ENCODE assay signal across 1 cellular context in the genomic region with DNA sequence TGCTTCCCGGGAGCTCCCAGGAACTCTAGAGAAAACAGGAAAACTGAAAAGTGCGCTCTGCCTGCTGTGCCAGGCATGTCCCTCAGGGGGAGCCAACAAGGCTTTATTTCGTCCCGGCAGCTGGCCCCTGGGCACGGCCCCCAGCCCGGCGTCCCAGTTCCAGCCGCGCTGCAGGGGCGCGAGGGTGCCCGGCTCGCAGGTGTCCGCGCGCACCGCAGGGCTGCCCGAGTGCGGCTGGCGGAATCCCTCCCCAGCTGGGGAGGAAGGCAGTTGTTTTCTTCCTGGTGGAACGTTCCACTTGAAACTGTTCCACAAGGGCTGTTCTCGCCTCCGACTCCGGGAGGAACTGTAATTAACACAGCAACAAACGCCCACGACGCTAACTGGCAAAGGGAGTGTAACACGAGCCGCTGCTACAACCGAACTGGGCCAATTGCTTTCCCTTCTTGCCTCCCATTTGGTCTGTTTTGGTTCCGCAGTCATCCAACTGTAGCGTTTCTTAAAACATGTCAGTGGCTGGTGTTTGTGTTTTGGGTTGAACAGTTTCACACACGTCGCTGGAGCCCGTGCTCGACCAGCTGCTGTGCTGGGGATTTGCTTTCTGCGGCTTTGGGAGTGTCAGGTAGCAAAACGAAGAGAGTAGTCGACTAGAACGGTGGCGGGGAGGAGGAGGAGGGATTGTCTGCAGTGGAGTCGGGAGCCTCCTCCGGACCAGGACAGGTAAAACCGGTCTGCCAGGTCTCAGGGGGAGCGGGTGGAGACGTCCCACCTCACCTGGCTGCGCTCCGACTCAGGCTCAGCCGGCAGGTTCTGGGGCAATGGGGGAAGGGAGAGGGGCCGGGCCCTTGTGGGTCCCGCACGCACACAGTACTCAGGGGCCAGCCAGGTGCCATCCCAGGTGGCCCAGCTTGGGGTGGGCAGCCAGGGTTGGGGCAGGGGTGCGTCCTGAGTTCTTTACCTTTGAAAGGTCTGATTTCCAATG.
TF ChIP-seq lines count a peak whose summit lies in the region.

No MANE protein-coding gene starts in this region.

TF ChIP-seq in HEK293, 187 proteins besides CTCF, POLR2A, EP300 and RAD21 (continued from another document and continues in another):
- TF ChIP-seq, protein P1, sequence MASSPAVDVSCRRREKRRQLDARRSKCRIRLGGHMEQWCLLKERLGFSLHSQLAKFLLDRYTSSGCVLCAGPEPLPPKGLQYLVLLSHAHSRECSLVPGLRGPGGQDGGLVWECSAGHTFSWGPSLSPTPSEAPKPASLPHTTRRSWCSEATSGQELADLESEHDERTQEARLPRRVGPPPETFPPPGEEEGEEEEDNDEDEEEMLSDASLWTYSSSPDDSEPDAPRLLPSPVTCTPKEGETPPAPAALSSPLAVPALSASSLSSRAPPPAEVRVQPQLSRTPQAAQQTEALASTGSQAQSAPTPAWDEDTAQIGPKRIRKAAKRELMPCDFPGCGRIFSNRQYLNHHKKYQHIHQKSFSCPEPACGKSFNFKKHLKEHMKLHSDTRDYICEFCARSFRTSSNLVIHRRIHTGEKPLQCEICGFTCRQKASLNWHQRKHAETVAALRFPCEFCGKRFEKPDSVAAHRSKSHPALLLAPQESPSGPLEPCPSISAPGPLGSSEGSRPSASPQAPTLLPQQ (tag by site-specific recombination; IDR thresholded peaks at IDR 0.05), result peak; percentile 94
- TF ChIP-seq, protein P2, sequence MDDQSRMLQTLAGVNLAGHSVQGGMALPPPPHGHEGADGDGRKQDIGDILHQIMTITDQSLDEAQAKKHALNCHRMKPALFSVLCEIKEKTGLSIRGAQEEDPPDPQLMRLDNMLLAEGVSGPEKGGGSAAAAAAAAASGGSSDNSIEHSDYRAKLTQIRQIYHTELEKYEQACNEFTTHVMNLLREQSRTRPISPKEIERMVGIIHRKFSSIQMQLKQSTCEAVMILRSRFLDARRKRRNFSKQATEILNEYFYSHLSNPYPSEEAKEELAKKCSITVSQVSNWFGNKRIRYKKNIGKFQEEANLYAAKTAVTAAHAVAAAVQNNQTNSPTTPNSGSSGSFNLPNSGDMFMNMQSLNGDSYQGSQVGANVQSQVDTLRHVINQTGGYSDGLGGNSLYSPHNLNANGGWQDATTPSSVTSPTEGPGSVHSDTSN (CRISPR knock-in tag; IDR thresholded peaks at IDR 0.05), result 0 out of 2 replicates have a peak, but pooled peaks have one; percentile 6
- TF ChIP-seq ZNF138 (tag by site-specific recombination; IDR thresholded peaks at IDR 0.05; ENCODE audit: borderline replicate concordance), result no peak
- peak; percentile 96 for TF ChIP-seq MZF1 (tag by site-specific recombination; IDR thresholded peaks at IDR 0.05; ENCODE audit: borderline replicate concordance)
- no peak for TF ChIP-seq GLI2 (tag by site-specific recombination; IDR thresholded peaks at IDR 0.05; ENCODE audit: borderline replicate concordance, low read depth)
- TF ChIP-seq MYNN (tag by site-specific recombination; IDR thresholded peaks at IDR 0.05; ENCODE audit: borderline replicate concordance), result no peak
- TF ChIP-seq RBAK (tag by site-specific recombination; IDR thresholded peaks at IDR 0.05), result no peak
- TF ChIP-seq ZNF596 (tag by site-specific recombination; IDR thresholded peaks at IDR 0.05), result peak; percentile 54
- TF ChIP-seq ZNF133 (tag by site-specific recombination; IDR thresholded peaks at IDR 0.05), result no peak
- TF ChIP-seq ZNF341 (tag by site-specific recombination; IDR thresholded peaks at IDR 0.05; ENCODE audit: low read depth), result peak; percentile 98
- TF ChIP-seq ZNF302 (tag by site-specific recombination; IDR thresholded peaks at IDR 0.05; ENCODE audit: low read depth), result peak; percentile 87; the same call in 1 of the 2 replicates
- TF ChIP-seq ZNF366 (tag by site-specific recombination; conservative IDR thresholded peaks at IDR 0.05), result no peak
- TF ChIP-seq ZXDB (tag by site-specific recombination; IDR thresholded peaks at IDR 0.05), result peak; percentile 97
- TF ChIP-seq, protein P3, sequence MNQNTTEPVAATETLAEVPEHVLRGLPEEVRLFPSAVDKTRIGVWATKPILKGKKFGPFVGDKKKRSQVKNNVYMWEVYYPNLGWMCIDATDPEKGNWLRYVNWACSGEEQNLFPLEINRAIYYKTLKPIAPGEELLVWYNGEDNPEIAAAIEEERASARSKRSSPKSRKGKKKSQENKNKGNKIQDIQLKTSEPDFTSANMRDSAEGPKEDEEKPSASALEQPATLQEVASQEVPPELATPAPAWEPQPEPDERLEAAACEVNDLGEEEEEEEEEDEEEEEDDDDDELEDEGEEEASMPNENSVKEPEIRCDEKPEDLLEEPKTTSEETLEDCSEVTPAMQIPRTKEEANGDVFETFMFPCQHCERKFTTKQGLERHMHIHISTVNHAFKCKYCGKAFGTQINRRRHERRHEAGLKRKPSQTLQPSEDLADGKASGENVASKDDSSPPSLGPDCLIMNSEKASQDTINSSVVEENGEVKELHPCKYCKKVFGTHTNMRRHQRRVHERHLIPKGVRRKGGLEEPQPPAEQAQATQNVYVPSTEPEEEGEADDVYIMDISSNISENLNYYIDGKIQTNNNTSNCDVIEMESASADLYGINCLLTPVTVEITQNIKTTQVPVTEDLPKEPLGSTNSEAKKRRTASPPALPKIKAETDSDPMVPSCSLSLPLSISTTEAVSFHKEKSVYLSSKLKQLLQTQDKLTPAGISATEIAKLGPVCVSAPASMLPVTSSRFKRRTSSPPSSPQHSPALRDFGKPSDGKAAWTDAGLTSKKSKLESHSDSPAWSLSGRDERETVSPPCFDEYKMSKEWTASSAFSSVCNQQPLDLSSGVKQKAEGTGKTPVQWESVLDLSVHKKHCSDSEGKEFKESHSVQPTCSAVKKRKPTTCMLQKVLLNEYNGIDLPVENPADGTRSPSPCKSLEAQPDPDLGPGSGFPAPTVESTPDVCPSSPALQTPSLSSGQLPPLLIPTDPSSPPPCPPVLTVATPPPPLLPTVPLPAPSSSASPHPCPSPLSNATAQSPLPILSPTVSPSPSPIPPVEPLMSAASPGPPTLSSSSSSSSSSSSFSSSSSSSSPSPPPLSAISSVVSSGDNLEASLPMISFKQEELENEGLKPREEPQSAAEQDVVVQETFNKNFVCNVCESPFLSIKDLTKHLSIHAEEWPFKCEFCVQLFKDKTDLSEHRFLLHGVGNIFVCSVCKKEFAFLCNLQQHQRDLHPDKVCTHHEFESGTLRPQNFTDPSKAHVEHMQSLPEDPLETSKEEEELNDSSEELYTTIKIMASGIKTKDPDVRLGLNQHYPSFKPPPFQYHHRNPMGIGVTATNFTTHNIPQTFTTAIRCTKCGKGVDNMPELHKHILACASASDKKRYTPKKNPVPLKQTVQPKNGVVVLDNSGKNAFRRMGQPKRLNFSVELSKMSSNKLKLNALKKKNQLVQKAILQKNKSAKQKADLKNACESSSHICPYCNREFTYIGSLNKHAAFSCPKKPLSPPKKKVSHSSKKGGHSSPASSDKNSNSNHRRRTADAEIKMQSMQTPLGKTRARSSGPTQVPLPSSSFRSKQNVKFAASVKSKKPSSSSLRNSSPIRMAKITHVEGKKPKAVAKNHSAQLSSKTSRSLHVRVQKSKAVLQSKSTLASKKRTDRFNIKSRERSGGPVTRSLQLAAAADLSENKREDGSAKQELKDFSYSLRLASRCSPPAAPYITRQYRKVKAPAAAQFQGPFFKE (tag by site-specific recombination; IDR thresholded peaks at IDR 0.05; ENCODE audit: borderline replicate concordance), result no peak
- no peak for TF ChIP-seq MEIS1 (CRISPR knock-in tag; IDR thresholded peaks at IDR 0.05; ENCODE audit: borderline replicate concordance)
- peak; percentile 88 for TF ChIP-seq ZNF335 (tag by site-specific recombination; conservative IDR thresholded peaks at IDR 0.05)
- TF ChIP-seq ZNF221 (tag by site-specific recombination; IDR thresholded peaks at IDR 0.05; ENCODE audit: borderline replicate concordance), result no peak
- no peak for TF ChIP-seq KLF16 (tag by site-specific recombination; IDR thresholded peaks at IDR 0.05)
- TF ChIP-seq ZNF664 (tag by site-specific recombination; IDR thresholded peaks at IDR 0.05), result no peak
- TF ChIP-seq ZNF777 (tag by site-specific recombination; IDR thresholded peaks at IDR 0.05; ENCODE audit: borderline replicate concordance), result no peak
- peak; percentile 55 for TF ChIP-seq PRDM1 (tag by site-specific recombination; IDR thresholded peaks at IDR 0.05)
- TF ChIP-seq ZNF747 (tag by site-specific recombination; IDR thresholded peaks at IDR 0.05), result no peak
- TF ChIP-seq ZNF776 (tag by site-specific recombination; IDR thresholded peaks at IDR 0.05; ENCODE audit: borderline replicate concordance), result no peak
- no peak for TF ChIP-seq ZNF530 (tag by site-specific recombination; IDR thresholded peaks at IDR 0.05; ENCODE audit: low read depth)
- TF ChIP-seq KLF9 (tag by site-specific recombination; IDR thresholded peaks at IDR 0.05; ENCODE audit: low read depth), result no peak
- no peak; the same call in 1 of the 2 replicates for TF ChIP-seq ZSCAN16 (tag by site-specific recombination; IDR thresholded peaks at IDR 0.05)
- peak; percentile 74 for TF ChIP-seq ZNF600 (tag by site-specific recombination; IDR thresholded peaks at IDR 0.05)
- no peak for TF ChIP-seq ZNF155 (tag by site-specific recombination; IDR thresholded peaks at IDR 0.05)
- TF ChIP-seq ZFP69B (tag by site-specific recombination; IDR thresholded peaks at IDR 0.05), result peak; percentile 95
- TF ChIP-seq ZNF544 (tag by site-specific recombination; IDR thresholded peaks at IDR 0.05), result no peak
- TF ChIP-seq, protein P4, sequence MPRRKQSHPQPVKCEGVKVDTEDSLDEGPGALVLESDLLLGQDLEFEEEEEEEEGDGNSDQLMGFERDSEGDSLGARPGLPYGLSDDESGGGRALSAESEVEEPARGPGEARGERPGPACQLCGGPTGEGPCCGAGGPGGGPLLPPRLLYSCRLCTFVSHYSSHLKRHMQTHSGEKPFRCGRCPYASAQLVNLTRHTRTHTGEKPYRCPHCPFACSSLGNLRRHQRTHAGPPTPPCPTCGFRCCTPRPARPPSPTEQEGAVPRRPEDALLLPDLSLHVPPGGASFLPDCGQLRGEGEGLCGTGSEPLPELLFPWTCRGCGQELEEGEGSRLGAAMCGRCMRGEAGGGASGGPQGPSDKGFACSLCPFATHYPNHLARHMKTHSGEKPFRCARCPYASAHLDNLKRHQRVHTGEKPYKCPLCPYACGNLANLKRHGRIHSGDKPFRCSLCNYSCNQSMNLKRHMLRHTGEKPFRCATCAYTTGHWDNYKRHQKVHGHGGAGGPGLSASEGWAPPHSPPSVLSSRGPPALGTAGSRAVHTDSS (tag by site-specific recombination; IDR thresholded peaks at IDR 0.05), result peak; percentile 37
- TF ChIP-seq ZNF223 (tag by site-specific recombination; IDR thresholded peaks at IDR 0.05), result no peak
- TF ChIP-seq ZNF416 (tag by site-specific recombination; IDR thresholded peaks at IDR 0.05), result no peak
- TF ChIP-seq ZNF132 (tag by site-specific recombination; IDR thresholded peaks at IDR 0.05; ENCODE audit: borderline replicate concordance), result no peak
- peak; percentile 30; the same call in 1 of the 2 replicates for TF ChIP-seq REPIN1 (tag by site-specific recombination; IDR thresholded peaks at IDR 0.05; ENCODE audit: low read depth)
- peak; percentile 38; the same call in 1 of the 2 replicates for TF ChIP-seq SP2 (tag by site-specific recombination; IDR thresholded peaks at IDR 0.05)
- TF ChIP-seq, protein P5, sequence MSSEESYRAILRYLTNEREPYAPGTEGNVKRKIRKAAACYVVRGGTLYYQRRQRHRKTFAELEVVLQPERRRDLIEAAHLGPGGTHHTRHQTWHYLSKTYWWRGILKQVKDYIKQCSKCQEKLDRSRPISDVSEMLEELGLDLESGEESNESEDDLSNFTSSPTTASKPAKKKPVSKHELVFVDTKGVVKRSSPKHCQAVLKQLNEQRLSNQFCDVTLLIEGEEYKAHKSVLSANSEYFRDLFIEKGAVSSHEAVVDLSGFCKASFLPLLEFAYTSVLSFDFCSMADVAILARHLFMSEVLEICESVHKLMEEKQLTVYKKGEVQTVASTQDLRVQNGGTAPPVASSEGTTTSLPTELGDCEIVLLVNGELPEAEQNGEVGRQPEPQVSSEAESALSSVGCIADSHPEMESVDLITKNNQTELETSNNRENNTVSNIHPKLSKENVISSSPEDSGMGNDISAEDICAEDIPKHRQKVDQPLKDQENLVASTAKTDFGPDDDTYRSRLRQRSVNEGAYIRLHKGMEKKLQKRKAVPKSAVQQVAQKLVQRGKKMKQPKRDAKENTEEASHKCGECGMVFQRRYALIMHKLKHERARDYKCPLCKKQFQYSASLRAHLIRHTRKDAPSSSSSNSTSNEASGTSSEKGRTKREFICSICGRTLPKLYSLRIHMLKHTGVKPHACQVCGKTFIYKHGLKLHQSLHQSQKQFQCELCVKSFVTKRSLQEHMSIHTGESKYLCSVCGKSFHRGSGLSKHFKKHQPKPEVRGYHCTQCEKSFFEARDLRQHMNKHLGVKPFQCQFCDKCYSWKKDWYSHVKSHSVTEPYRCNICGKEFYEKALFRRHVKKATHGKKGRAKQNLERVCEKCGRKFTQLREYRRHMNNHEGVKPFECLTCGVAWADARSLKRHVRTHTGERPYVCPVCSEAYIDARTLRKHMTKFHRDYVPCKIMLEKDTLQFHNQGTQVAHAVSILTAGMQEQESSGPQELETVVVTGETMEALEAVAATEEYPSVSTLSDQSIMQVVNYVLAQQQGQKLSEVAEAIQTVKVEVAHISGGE (tag by site-specific recombination; conservative IDR thresholded peaks at IDR 0.05; ENCODE audit: low read depth), result peak; percentile 61
- TF ChIP-seq, protein P6, sequence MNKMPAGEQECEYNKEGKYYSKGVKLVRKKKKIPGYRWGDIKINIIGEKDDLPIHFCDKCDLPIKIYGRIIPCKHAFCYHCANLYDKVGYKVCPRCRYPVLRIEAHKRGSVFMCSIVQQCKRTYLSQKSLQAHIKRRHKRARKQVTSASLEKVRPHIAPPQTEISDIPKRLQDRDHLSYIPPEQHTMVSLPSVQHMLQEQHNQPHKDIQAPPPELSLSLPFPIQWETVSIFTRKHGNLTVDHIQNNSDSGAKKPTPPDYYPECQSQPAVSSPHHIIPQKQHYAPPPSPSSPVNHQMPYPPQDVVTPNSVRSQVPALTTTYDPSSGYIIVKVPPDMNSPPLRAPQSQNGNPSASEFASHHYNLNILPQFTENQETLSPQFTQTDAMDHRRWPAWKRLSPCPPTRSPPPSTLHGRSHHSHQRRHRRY (tag by site-specific recombination; IDR thresholded peaks at IDR 0.05), result no peak
- no peak for TF ChIP-seq ZNF350 (tag by site-specific recombination; IDR thresholded peaks at IDR 0.05)
- no peak for TF ChIP-seq ZNF701 (tag by site-specific recombination; IDR thresholded peaks at IDR 0.05)
- TF ChIP-seq SCRT1 (tag by site-specific recombination; IDR thresholded peaks at IDR 0.05; ENCODE audit: borderline replicate concordance), result 0 out of 2 replicates have a peak, but pooled peaks have one; percentile 37
- TF ChIP-seq GLIS2 (tag by site-specific recombination; IDR thresholded peaks at IDR 0.05), result peak; percentile 96
- TF ChIP-seq ZNF184 (tag by site-specific recombination; IDR thresholded peaks at IDR 0.05), result no peak
- TF ChIP-seq, protein P7, sequence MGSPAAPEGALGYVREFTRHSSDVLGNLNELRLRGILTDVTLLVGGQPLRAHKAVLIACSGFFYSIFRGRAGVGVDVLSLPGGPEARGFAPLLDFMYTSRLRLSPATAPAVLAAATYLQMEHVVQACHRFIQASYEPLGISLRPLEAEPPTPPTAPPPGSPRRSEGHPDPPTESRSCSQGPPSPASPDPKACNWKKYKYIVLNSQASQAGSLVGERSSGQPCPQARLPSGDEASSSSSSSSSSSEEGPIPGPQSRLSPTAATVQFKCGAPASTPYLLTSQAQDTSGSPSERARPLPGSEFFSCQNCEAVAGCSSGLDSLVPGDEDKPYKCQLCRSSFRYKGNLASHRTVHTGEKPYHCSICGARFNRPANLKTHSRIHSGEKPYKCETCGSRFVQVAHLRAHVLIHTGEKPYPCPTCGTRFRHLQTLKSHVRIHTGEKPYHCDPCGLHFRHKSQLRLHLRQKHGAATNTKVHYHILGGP (tag by site-specific recombination; IDR thresholded peaks at IDR 0.05), result no peak
- peak; percentile 88 for TF ChIP-seq WT1 (tag by site-specific recombination; IDR thresholded peaks at IDR 0.05)
- no peak for TF ChIP-seq ZNF16 (tag by site-specific recombination; IDR thresholded peaks at IDR 0.05; ENCODE audit: low read depth)
- peak; percentile 38; the same call in 1 of the 2 replicates for TF ChIP-seq KLF1 (tag by site-specific recombination; IDR thresholded peaks at IDR 0.05)
